In genomic region chr6:158762787-158763439, GRCh38 we compare ENCODE assay signal across 1 cellular context.
TF ChIP-seq lines count a peak whose summit lies in the region.

No MANE protein-coding gene starts in this region.

TF ChIP-seq in K562, 482 proteins besides CTCF, POLR2A, EP300 and RAD21 (continued from another document and continues in another):
- TF ChIP-seq, protein P1, sequence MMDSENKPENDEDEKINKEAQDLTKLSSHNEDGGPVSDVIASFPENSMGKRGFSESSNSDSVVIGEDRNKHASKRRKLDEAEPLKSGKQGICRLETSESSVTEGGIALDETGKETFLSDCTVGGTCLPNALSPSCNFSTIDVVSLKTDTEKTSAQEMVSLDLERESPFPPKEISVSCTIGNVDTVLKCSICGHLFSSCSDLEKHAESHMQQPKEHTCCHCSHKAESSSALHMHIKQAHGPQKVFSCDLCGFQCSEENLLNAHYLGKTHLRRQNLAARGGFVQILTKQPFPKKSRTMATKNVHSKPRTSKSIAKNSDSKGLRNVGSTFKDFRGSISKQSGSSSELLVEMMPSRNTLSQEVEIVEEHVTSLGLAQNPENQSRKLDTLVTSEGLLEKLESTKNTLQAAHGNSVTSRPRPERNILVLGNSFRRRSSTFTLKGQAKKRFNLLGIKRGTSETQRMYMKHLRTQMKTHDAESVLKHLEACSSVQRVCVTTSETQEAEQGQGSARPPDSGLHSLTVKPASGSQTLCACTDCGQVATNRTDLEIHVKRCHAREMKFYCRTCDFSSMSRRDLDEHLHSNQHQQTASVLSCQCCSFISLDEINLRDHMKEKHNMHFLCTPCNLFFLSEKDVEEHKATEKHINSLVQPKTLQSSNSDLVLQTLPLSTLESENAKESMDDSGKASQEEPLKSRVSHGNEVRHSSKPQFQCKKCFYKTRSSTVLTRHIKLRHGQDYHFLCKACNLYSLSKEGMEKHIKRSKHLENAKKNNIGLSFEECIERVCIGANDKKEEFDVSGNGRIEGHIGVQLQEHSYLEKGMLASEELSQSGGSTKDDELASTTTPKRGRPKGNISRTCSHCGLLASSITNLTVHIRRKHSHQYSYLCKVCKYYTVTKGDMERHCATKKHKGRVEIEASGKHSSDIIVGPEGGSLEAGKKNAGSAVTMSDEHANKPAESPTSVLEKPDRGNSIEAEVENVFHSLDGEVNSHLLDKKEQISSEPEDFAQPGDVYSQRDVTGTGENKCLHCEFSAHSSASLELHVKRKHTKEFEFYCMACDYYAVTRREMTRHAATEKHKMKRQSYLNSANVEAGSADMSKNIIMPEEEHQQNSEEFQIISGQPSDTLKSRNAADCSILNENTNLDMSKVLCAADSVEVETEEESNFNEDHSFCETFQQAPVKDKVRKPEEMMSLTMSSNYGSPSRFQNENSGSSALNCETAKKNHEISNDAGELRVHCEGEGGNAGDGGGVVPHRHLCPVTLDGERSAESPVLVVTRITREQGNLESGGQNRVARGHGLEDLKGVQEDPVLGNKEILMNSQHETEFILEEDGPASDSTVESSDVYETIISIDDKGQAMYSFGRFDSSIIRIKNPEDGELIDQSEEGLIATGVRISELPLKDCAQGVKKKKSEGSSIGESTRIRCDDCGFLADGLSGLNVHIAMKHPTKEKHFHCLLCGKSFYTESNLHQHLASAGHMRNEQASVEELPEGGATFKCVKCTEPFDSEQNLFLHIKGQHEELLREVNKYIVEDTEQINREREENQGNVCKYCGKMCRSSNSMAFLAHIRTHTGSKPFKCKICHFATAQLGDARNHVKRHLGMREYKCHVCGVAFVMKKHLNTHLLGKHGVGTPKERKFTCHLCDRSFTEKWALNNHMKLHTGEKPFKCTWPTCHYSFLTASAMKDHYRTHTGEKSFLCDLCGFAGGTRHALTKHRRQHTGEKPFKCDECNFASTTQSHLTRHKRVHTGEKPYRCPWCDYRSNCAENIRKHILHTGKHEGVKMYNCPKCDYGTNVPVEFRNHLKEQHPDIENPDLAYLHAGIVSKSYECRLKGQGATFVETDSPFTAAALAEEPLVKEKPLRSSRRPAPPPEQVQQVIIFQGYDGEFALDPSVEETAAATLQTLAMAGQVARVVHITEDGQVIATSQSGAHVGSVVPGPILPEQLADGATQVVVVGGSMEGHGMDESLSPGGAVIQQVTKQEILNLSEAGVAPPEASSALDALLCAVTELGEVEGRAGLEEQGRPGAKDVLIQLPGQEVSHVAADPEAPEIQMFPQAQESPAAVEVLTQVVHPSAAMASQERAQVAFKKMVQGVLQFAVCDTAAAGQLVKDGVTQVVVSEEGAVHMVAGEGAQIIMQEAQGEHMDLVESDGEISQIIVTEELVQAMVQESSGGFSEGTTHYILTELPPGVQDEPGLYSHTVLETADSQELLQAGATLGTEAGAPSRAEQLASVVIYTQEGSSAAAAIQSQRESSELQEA (IDR thresholded peaks at IDR 0.05; ENCODE audit: low read depth) = no peak
- 0 out of 2 replicates have a peak, but pooled peaks have one; percentile 55 for TF ChIP-seq ZBED1 (IDR thresholded peaks at IDR 0.05)
- no peak for TF ChIP-seq PRMT5 (CRISPR knock-in tag; IDR thresholded peaks at IDR 0.05)
- TF ChIP-seq ZNF444 (CRISPR knock-in tag; IDR thresholded peaks at IDR 0.05) = peak; percentile 56; the same call in 1 of the 2 replicates
- TF ChIP-seq HNRNPH1 (optimal IDR thresholded peaks at IDR 0.05; ENCODE audit: low read depth, low read length) = no peak
- TF ChIP-seq ZNF41 (CRISPR knock-in tag; conservative IDR thresholded peaks at IDR 0.05) = no peak
- no peak for TF ChIP-seq ZNF143 (CRISPR knock-in tag; IDR thresholded peaks at IDR 0.05)
- peak; percentile 89 for TF ChIP-seq POLR2AphosphoS5 (IDR thresholded peaks at IDR 0.05; ENCODE audit: control insufficient read depth, insufficient read depth, low read depth, low read length)
- TF ChIP-seq HNRNPLL (IDR thresholded peaks at IDR 0.05; ENCODE audit: low read depth, low read length, poor library complexity, severe bottlenecking) = no peak
- no peak for TF ChIP-seq PYGO2 (tag; IDR thresholded peaks at IDR 0.05)
- TF ChIP-seq PHF8 (IDR thresholded peaks at IDR 0.05; ENCODE audit: borderline replicate concordance, low read length) = no peak
- TF ChIP-seq ZNF212 (CRISPR knock-in tag; IDR thresholded peaks at IDR 0.05) = no peak
- peak; percentile 76; the same call in 1 of the 2 replicates for TF ChIP-seq ATF4 (CRISPR knock-in tag; IDR thresholded peaks at IDR 0.05)
- no peak for TF ChIP-seq HMGXB4 (CRISPR knock-in tag; IDR thresholded peaks at IDR 0.05)
- no peak for TF ChIP-seq CREBBP (IDR thresholded peaks at IDR 0.05; ENCODE audit: low read depth, low read length)
- TF ChIP-seq MYBL2 (IDR thresholded peaks at IDR 0.05; ENCODE audit: low read depth) = no peak
- TF ChIP-seq MYBL2 (CRISPR knock-in tag; IDR thresholded peaks at IDR 0.05; ENCODE audit: borderline replicate concordance) = no peak
- TF ChIP-seq MLLT1 (IDR thresholded peaks at IDR 0.05) = peak in 1 of 2 experiments; percentile 60; a peak in 1 of 4 replicates
- TF ChIP-seq CREB3 (tag; conservative IDR thresholded peaks at IDR 0.05; ENCODE audit: low read depth) = no peak
- no peak for TF ChIP-seq HOMEZ (CRISPR knock-in tag; IDR thresholded peaks at IDR 0.05)
- TF ChIP-seq MAZ (CRISPR knock-in tag; conservative IDR thresholded peaks at IDR 0.05 in 1 of 2, IDR thresholded peaks at IDR 0.05 in 1 of 2) = peak; percentile 62 to 76
- TF ChIP-seq TAF15 (IDR thresholded peaks at IDR 0.05; ENCODE audit: low read depth, low read length) = no peak
- no peak for TF ChIP-seq TAF9B (IDR thresholded peaks at IDR 0.05; ENCODE audit: partially characterized antibody)
- TF ChIP-seq, protein P2, sequence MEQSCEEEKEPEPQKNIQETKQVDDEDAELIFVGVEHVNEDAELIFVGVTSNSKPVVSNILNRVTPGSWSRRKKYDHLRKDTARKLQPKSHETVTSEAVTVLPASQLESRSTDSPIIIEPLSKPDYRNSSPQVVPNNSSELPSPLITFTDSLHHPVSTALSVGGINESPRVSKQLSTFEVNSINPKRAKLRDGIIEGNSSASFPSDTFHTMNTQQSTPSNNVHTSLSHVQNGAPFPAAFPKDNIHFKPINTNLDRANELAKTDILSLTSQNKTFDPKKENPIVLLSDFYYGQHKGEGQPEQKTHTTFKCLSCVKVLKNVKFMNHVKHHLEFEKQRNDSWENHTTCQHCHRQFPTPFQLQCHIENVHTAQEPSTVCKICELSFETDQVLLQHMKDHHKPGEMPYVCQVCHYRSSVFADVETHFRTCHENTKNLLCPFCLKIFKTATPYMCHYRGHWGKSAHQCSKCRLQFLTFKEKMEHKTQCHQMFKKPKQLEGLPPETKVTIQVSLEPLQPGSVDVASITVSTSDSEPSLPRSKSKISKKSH (CRISPR knock-in tag; IDR thresholded peaks at IDR 0.05) = no peak
- no peak for TF ChIP-seq NFE2L1 (tag; IDR thresholded peaks at IDR 0.05; ENCODE audit: borderline replicate concordance, low read depth)
- TF ChIP-seq NONO (IDR thresholded peaks at IDR 0.05; ENCODE audit: low read depth in 2 of 2, low read length in 1 of 2) = no peak; a peak in 1 of 4 replicates
- no peak for TF ChIP-seq POU5F1 (IDR thresholded peaks at IDR 0.05; ENCODE audit: borderline replicate concordance, low read depth, low read length, partially characterized antibody)
- TF ChIP-seq XRCC5 (IDR thresholded peaks at IDR 0.05; ENCODE audit: low read depth, low read length) = no peak
- no peak; the same call in 1 of the 2 replicates for TF ChIP-seq FOXP1 (CRISPR knock-in tag; IDR thresholded peaks at IDR 0.05)
- TF ChIP-seq ZC3H8 (IDR thresholded peaks at IDR 0.05) = no peak
- TF ChIP-seq ZNF280A (IDR thresholded peaks at IDR 0.05; ENCODE audit: low read depth, partially characterized antibody) = no peak
- TF ChIP-seq ZNF197 (CRISPR knock-in tag; IDR thresholded peaks at IDR 0.05; ENCODE audit: low read depth) = peak; percentile 83; the same call in 1 of the 2 replicates
- peak; percentile 75; the same call in 1 of the 2 replicates for TF ChIP-seq TCFL5 (CRISPR knock-in tag; conservative IDR thresholded peaks at IDR 0.05)
- no peak for TF ChIP-seq ZNF165 (CRISPR knock-in tag; IDR thresholded peaks at IDR 0.05; ENCODE audit: borderline replicate concordance)
- TF ChIP-seq TFAM (CRISPR knock-in tag; conservative IDR thresholded peaks at IDR 0.05) = no peak
- TF ChIP-seq, protein P3, sequence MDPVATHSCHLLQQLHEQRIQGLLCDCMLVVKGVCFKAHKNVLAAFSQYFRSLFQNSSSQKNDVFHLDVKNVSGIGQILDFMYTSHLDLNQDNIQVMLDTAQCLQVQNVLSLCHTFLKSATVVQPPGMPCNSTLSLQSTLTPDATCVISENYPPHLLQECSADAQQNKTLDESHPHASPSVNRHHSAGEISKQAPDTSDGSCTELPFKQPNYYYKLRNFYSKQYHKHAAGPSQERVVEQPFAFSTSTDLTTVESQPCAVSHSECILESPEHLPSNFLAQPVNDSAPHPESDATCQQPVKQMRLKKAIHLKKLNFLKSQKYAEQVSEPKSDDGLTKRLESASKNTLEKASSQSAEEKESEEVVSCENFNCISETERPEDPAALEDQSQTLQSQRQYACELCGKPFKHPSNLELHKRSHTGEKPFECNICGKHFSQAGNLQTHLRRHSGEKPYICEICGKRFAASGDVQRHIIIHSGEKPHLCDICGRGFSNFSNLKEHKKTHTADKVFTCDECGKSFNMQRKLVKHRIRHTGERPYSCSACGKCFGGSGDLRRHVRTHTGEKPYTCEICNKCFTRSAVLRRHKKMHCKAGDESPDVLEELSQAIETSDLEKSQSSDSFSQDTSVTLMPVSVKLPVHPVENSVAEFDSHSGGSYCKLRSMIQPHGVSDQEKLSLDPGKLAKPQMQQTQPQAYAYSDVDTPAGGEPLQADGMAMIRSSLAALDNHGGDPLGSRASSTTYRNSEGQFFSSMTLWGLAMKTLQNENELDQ (CRISPR knock-in tag; IDR thresholded peaks at IDR 0.05; ENCODE audit: borderline replicate concordance) = no peak
- TF ChIP-seq KLF1 (tag; IDR thresholded peaks at IDR 0.05) = 0 out of 2 replicates have a peak, but pooled peaks have one; percentile 37
- peak; percentile 89 for TF ChIP-seq CC2D1A (IDR thresholded peaks at IDR 0.05)
- TF ChIP-seq KLF16 (IDR thresholded peaks at IDR 0.05) = peak; percentile 96
- no peak for TF ChIP-seq TEAD2 (tag; IDR thresholded peaks at IDR 0.05)
- TF ChIP-seq, protein P4, sequence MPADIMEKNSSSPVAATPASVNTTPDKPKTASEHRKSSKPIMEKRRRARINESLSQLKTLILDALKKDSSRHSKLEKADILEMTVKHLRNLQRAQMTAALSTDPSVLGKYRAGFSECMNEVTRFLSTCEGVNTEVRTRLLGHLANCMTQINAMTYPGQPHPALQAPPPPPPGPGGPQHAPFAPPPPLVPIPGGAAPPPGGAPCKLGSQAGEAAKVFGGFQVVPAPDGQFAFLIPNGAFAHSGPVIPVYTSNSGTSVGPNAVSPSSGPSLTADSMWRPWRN (IDR thresholded peaks at IDR 0.05; ENCODE audit: low read depth) = peak; percentile 96
